Comparison of ENCODE assay signal across 21 cellular contexts in the genomic region with DNA sequence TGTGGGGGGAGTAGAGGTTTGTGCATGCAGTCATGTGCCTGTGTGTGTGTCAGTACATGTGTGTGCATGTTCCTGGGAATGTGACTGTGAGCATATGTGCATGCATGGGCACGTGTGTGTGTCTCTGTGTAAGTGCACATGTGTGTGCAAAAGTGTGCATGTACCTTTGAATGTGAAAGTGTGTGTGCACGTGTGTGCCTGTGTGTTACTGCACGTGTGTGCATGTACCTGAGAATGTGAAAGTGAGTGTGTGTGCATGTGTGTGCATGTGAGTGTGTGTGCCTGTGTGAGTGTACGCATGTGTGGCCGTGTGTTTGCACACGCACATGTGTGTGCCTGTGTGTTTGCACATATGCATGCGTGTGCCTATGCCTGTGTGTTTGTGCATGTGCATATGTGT.
"Had no signal": no experiment of that assay in that cellular context is flagged by ENCODE, and none has a peak within 500 bp of the region (broad histone marks: within the 10 kb centered on the region; RNA-seq: fewer than 3 reads in every experiment).

No MANE protein-coding gene starts in this region.

- FAIRE-seq: RCC 7860 had no signal

- H3K27ac ChIP-seq: SJSA1, SK-N-MC had no signal

- H3K4me1 ChIP-seq: SJSA1 had no signal

- H3K4me3 ChIP-seq: SJSA1, SK-N-MC had no signal

- DNase-seq: KBM-7, MV-4-11, NCI-H1048, NCI-H1105, NCI-H1417, NCI-H1436 treated with DMSO at 0.1 percent for 48 hours, NCI-H1694, NCI-H187 treated with DMSO at 0.1 percent for 48 hours, NCI-H2029 treated with DMSO at 0.1 percent for 48 hours, NCI-H2171 treated with DMSO at 0.1 percent for 48 hours, NCI-H345, NCI-H446 treated with DMSO at 0.1 percent for 48 hours, NCI-H510A treated with DMSO at 0.1 percent for 48 hours, NCI-H526, NCI-H748 treated with DMSO at 0.1 percent for 48 hours, Right ventricle myocardium superior, RPMI8226, SIG-M5 had no signal

- H3K36me3 ChIP-seq: SJSA1 had no signal

- H3K27me3 ChIP-seq: SJSA1 had no signal
